ENCODE assay signal across 28 cellular contexts in genomic region chr2:39033980-39034379, GRCh38.
DNase-seq lines count a peak whose midpoint lies in the region; ATAC-seq, FAIRE-seq and TF ChIP-seq lines count a peak whose summit lies in the region.
"Had no signal": no experiment of that assay in that cellular context is flagged by ENCODE, and none has a peak within 500 bp of the region (broad histone marks: within the 10 kb centered on the region; RNA-seq: fewer than 3 reads in every experiment).

No MANE protein-coding gene starts in this region.

- H3K36me3 Mint-ChIP-seq in HFFc6 (ENCODE audit: low read depth) (peaks cover 4% of the 10 kb centered on the region; the same call in 1 of the 2 replicates), astrocyte (ENCODE audit: low read depth, unreplicated experiment) (peaks cover 9% of the 10 kb centered on the region)

- H3K27me3 Mint-ChIP-seq in HFFc6 (ENCODE audit: insufficient read depth), result no peaks in the 10 kb centered on the region; the same call in 1 of the 2 replicates
- no peaks in the 10 kb centered on the region for H3K27me3 Mint-ChIP-seq in astrocyte (ENCODE audit: low read depth, unreplicated experiment)
- H3K27me3 Mint-ChIP-seq: stimulated activated memory B cell treated with anti-CD40 and anti-IgM and Interleukin-4, amounts not matched to agents 10 μg/mL and 1 μg/mL and 100 μg/mL, for 72 hours had no signal

- H3K79me2 ChIP-seq in astrocyte (ENCODE audit: insufficient read depth, low read length), result no peaks in the 10 kb centered on the region

- H3K9me3 ChIP-seq in AG04450 (ENCODE audit: control insufficient read depth, insufficient read depth, low read length) (no peaks in the 10 kb centered on the region), astrocyte (ENCODE audit: insufficient read depth, low read depth, low read length) (no peaks in the 10 kb centered on the region), thyroid gland (no peaks in the 10 kb centered on the region)
- H3K9me3 ChIP-seq: mucosa of descending colon, pancreas had no signal

- H3K4me3 ChIP-seq in AG04450 (ENCODE audit: low read depth, low read length) (no peak overlapping the region), astrocyte (ENCODE audit: insufficient read depth, low read depth, low read length) (no peak overlapping the region), foreskin fibroblast (ENCODE audit: low read depth in 1 of 2, low read length in 2 of 2) (no peak overlapping the region), thyroid gland (replicated peaks in 1 of 3) (no peak overlapping the region)
- H3K4me3 ChIP-seq: mucosa of descending colon, pancreas had no signal

- no peak for FAIRE-seq in astrocyte (lab: Jason Lieb, UNC)
- FAIRE-seq: frontal cortex, islet of Langerhans, pancreas had no signal

- H3K27ac ChIP-seq in AG04450 (ENCODE audit: low read depth, low read length), result no peak overlapping the region
- H3K27ac ChIP-seq in astrocyte (ENCODE audit: low read depth, low read length), result no peak overlapping the region
- H3K27ac ChIP-seq in thyroid gland, result no peak overlapping the region
- H3K27ac ChIP-seq: pancreas had no signal

- DNase-seq in AG04450 (ENCODE audit: low read depth, low spot score), result peak; percentile 23
- DNase-seq in HFFc6, result peak; percentile 55
- DNase-seq in astrocyte (ENCODE audit: low read depth), result peak; percentile 20
- DNase-seq in foreskin fibroblast, result peak; percentile 35 to 68
- DNase-seq in thyroid gland, result no peak
- no peak for DNase-seq in central memory CD4-positive, alpha-beta T cell
- no peak for DNase-seq in GM03348 (ENCODE audit: low spot score)
- DNase-seq: activated CD4-positive, CD25-positive, alpha-beta regulatory T cell treated with anti-CD3 and anti-CD28 coated beads, Interleukin-2, amount 50 U/mL, for 72 hours; activated CD8-positive, alpha-beta T cell treated with anti-CD3 and anti-CD28 coated beads, Interleukin-2, amount 10 ng/mL, durations not matched to agents 7 days and 5 days; activated gamma-delta T cell; activated T-cell treated with anti-CD3 and anti-CD28 coated beads for 4 hours; cortex of kidney; hypothalamus; mucosa of descending colon; NCI-H1105; NCI-H2029 treated with DMSO at 0.1 percent for 48 hours; NCI-H345; NCI-H774; OCI-M1; pancreas; SHP77; stimulated activated CD4-positive, alpha-beta T cell treated with anti-CD3 and anti-CD28 coated beads, Interleukin-4, amount 100 ng/mL, for 1 hour had no signal

- no peak for ATAC-seq in HG03571 (IDR thresholded peaks at IDR 0.05; ENCODE audit: unreplicated experiment)
- ATAC-seq: activated CD8-positive, alpha-beta T cell treated with anti-CD3 and anti-CD28 coated beads, Interleukin-2, amount 10 ng/mL, durations not matched to agents 7 days and 5 days; mucosa of descending colon; pancreas; stimulated activated memory B cell treated with anti-CD40 and anti-IgM and Interleukin-4, amounts not matched to agents 10 μg/mL and 1 μg/mL and 100 μg/mL, for 72 hours had no signal

- H3K27ac Mint-ChIP-seq in HFFc6 (0 out of 2 replicates have a peak overlapping the region, but pooled peaks have one; percentile 16), astrocyte (ENCODE audit: unreplicated experiment) (no peak overlapping the region)
- H3K27ac Mint-ChIP-seq: activated CD8-positive, alpha-beta T cell treated with anti-CD3 and anti-CD28 coated beads, Interleukin-2, amount 10 ng/mL, durations not matched to agents 7 days and 5 days; CD14-positive monocyte; nephron; stimulated activated memory B cell treated with anti-CD40 and anti-IgM and Interleukin-4, amounts not matched to agents 10 μg/mL and 1 μg/mL and 100 μg/mL, for 72 hours had no signal

- no peak for TF ChIP-seq POLR2A in thyroid gland (IDR thresholded peaks at IDR 0.05)

- no peaks in the 10 kb centered on the region for H3K4me1 ChIP-seq in astrocyte (ENCODE audit: insufficient read depth, low read length)
- H3K4me1 ChIP-seq in thyroid gland, result peaks cover 6 to 11% of the 10 kb centered on the region in 2 donors
- H3K4me1 ChIP-seq: pancreas had no signal

- no peak for TF ChIP-seq CTCF in AG04450 (IDR thresholded peaks at IDR 0.05; ENCODE audit: low read depth, low read length)
- TF ChIP-seq CTCF in HFFc6 (IDR thresholded peaks at IDR 0.05), result no peak
- no peak for TF ChIP-seq CTCF in astrocyte (IDR thresholded peaks at IDR 0.05; ENCODE audit: insufficient read depth, low read depth, low read length)
- TF ChIP-seq CTCF in foreskin fibroblast (IDR thresholded peaks at IDR 0.05; ENCODE audit: low read depth, low read length), result no peak
- no peak for TF ChIP-seq CTCF in thyroid gland (IDR thresholded peaks at IDR 0.05)

- POLR2A ChIA-PET in AG04450 (lab: Yijun Ruan, JAX), result no interaction called here

- intact Hi-C loops in thyroid gland (cut with DNase I), result no loop called here

- no peak overlapping the region for H2AFZ ChIP-seq in astrocyte (ENCODE audit: low read depth, low read length)

- CTCF ChIA-PET in AG04450 (lab: Charles Lee), result interaction anchor here (0.6 to 1.6 kb wide), 3 partner anchors 56 to 195 kb away, joined by 3 to 7 read pairs (median 4); no protein-coding TSS in a partner anchor

- peaks cover 4% of the 10 kb centered on the region for H3K36me3 ChIP-seq in astrocyte (ENCODE audit: insufficient read depth, low read length)
- no peaks in the 10 kb centered on the region for H3K36me3 ChIP-seq in thyroid gland

- no peaks in the 10 kb centered on the region for H3K27me3 ChIP-seq in AG04450 (ENCODE audit: control insufficient read depth, insufficient read depth, low read length)
- no peaks in the 10 kb centered on the region for H3K27me3 ChIP-seq in astrocyte (ENCODE audit: insufficient read depth, low read length)
- H3K27me3 ChIP-seq in thyroid gland, result no peaks in the 10 kb centered on the region
- H3K27me3 ChIP-seq: pancreas had no signal

- H3K4me1 Mint-ChIP-seq in HFFc6 (ENCODE audit: low read depth) (peaks cover 37% of the 10 kb centered on the region), astrocyte (ENCODE audit: low read depth, unreplicated experiment) (no peaks in the 10 kb centered on the region)
- H3K4me1 Mint-ChIP-seq: nephron; stimulated activated memory B cell treated with anti-CD40 and anti-IgM and Interleukin-4, amounts not matched to agents 10 μg/mL and 1 μg/mL and 100 μg/mL, for 72 hours had no signal

- no peak overlapping the region for H3K4me2 ChIP-seq in astrocyte (ENCODE audit: low read length)

- H3K9me3 Mint-ChIP-seq in HFFc6 (no peaks in the 10 kb centered on the region), astrocyte (ENCODE audit: unreplicated experiment) (no peaks in the 10 kb centered on the region)
- H3K9me3 Mint-ChIP-seq: CD14-positive monocyte; nephron; stimulated activated memory B cell treated with anti-CD40 and anti-IgM and Interleukin-4, amounts not matched to agents 10 μg/mL and 1 μg/mL and 100 μg/mL, for 72 hours had no signal

- no peaks in the 10 kb centered on the region for H4K20me1 ChIP-seq in astrocyte (ENCODE audit: insufficient read depth, low read length)

- H3K9ac ChIP-seq in astrocyte (ENCODE audit: low read length), result no peak overlapping the region

- peak overlapping the region; percentile 3; the same call in 1 of the 2 replicates for H3K4me3 Mint-ChIP-seq in HFFc6
- H3K4me3 Mint-ChIP-seq in astrocyte (ENCODE audit: unreplicated experiment), result no peak overlapping the region
- H3K4me3 Mint-ChIP-seq: activated CD8-positive, alpha-beta T cell treated with anti-CD3 and anti-CD28 coated beads, Interleukin-2, amount 10 ng/mL, durations not matched to agents 7 days and 5 days; CD14-positive monocyte; nephron; stimulated activated memory B cell treated with anti-CD40 and anti-IgM and Interleukin-4, amounts not matched to agents 10 μg/mL and 1 μg/mL and 100 μg/mL, for 72 hours had no signal

Comparison
In these comparisons a context has a peak if more than half of its experiments do, and no peak if none do; other contexts are left out.
1. DNase-seq: peak in AG04450 (single experiment), HFFc6 (single experiment), astrocyte (single experiment) and foreskin fibroblast (2 of 2); none in thyroid gland (0 of 2), central memory CD4-positive, alpha-beta T cell (single experiment) and GM03348 (single experiment).